ENCODE assay signal across 8 cellular contexts in the genomic region with DNA sequence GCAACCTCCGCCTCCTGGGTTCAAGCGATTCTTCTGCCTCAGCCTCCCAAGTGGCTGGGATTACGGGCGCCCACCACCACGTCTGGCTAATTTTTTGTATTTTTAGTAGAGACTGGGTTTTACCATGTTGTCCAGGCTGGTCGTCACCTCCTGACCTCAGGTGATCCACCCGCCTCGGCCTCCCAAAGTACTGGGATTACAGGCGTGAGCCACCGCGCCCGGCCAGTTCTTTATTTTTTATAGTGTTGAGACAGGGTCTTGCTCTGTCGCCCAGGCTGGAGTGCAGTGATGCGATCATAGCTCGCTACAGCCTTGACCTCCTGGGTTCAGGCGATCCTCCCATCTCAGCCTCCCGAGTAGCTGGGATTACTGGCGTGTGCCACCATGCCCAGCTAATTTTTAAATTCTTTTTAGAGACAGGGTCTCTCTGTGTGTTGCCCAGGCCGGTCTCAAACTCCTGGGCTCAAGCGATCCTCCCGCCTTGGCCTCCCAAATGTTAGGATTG. TPM values are rescaled to one million over a fixed set of nuclear protein-coding genes. Genes with fewer than 3 reads are reported as not detected.
DNase-seq lines count a peak whose midpoint lies in the region; ATAC-seq and TF ChIP-seq lines count a peak whose summit lies in the region.
"Not testable (repeated sequence)": the region's sequence is repeated elsewhere in the genome, so short reads cannot be mapped to it uniquely, and the experiment has no call there.

No MANE protein-coding gene starts in this region.

- ATAC-seq in memory B cell (ENCODE audit: low read depth) = not testable (repeated sequence)

- H3F3A ChIP-seq in Loucy (ENCODE audit: low read depth) = not testable (repeated sequence)

- H3K4me1 ChIP-seq in CD8-positive, alpha-beta memory T cell (ENCODE audit: insufficient read depth, low read length) = peaks cover 71% of the 10 kb centered on the region
- H3K4me1 ChIP-seq in Loucy (ENCODE audit: insufficient read depth, low read length, poor library complexity, severe bottlenecking) (peaks cover 38% of the 10 kb centered on the region), tibial artery (peaks cover 0 to 30% (median 22%) of the 10 kb centered on the region in 4 donors)

- peak overlapping the region; percentile 89 to 97 (median 93) for H3K4me3 Mint-ChIP-seq in CD8-positive, alpha-beta memory T cell
- H3K4me3 Mint-ChIP-seq in activated CD4-positive, alpha-beta T cell treated with anti-CD3 and anti-CD28 coated beads, Interleukin-2, amount 10 ng/mL, durations not matched to agents 7 days and 5 days = peak overlapping the region; percentile 91
- H3K4me3 Mint-ChIP-seq in MCF 10A (ENCODE audit: unreplicated experiment) (peak overlapping the region; percentile 85), memory B cell (peak overlapping the region; percentile 99), progenitor cell of endocrine pancreas (ENCODE audit: low read depth) (peak overlapping the region; percentile 94)

- DNase-seq in CD8-positive, alpha-beta memory T cell; activated CD4-positive, alpha-beta T cell treated with anti-CD3 and anti-CD28 coated beads, Interleukin-2, amount 10 ng/mL, durations not matched to agents 7 days and 5 days; MCF 10A (ENCODE audit: unreplicated experiment); fibroblast of pulmonary artery (ENCODE audit: low read depth); memory B cell (ENCODE audit: low spot score in 2 of 2); progenitor cell of endocrine pancreas (ENCODE audit: low spot score, unreplicated experiment); tibial artery: not testable (repeated sequence)

- H3K27me3 ChIP-seq in CD8-positive, alpha-beta memory T cell (ENCODE audit: insufficient read depth, low read length, poor library complexity, severe bottlenecking); Loucy (ENCODE audit: insufficient read depth, low read length, poor library complexity, severe bottlenecking); tibial artery: not testable (repeated sequence)

- H3K9me3 Mint-ChIP-seq in CD8-positive, alpha-beta memory T cell; activated CD4-positive, alpha-beta T cell treated with anti-CD3 and anti-CD28 coated beads, Interleukin-2, amount 10 ng/mL, durations not matched to agents 7 days and 5 days; MCF 10A (ENCODE audit: unreplicated experiment); memory B cell; progenitor cell of endocrine pancreas (ENCODE audit: low read depth): not testable (repeated sequence)

- peak overlapping the region; percentile 86 for H3K4me2 ChIP-seq in Loucy (ENCODE audit: low read depth, low read length, poor library complexity, severe bottlenecking)

- peaks cover 47 to 66% (median 53%) of the 10 kb centered on the region in 3 donors for H3K4me1 Mint-ChIP-seq in CD8-positive, alpha-beta memory T cell
- peaks cover 63% of the 10 kb centered on the region for H3K4me1 Mint-ChIP-seq in activated CD4-positive, alpha-beta T cell treated with anti-CD3 and anti-CD28 coated beads, Interleukin-2, amount 10 ng/mL, durations not matched to agents 7 days and 5 days
- H3K4me1 Mint-ChIP-seq in MCF 10A (ENCODE audit: insufficient read depth, unreplicated experiment) = peaks cover 15% of the 10 kb centered on the region
- H3K4me1 Mint-ChIP-seq in memory B cell = peaks cover 24% of the 10 kb centered on the region
- H3K4me1 Mint-ChIP-seq in progenitor cell of endocrine pancreas (ENCODE audit: low read depth) = not testable (repeated sequence)

- H3K27ac Mint-ChIP-seq in CD8-positive, alpha-beta memory T cell = peak overlapping the region; percentile 94 to 99 (median 98)
- peak overlapping the region; percentile 97 for H3K27ac Mint-ChIP-seq in activated CD4-positive, alpha-beta T cell treated with anti-CD3 and anti-CD28 coated beads, Interleukin-2, amount 10 ng/mL, durations not matched to agents 7 days and 5 days
- H3K27ac Mint-ChIP-seq in MCF 10A (ENCODE audit: low read depth, unreplicated experiment) = peak overlapping the region; percentile 99
- peak overlapping the region; percentile 100 for H3K27ac Mint-ChIP-seq in memory B cell
- peak overlapping the region; percentile 98 for H3K27ac Mint-ChIP-seq in progenitor cell of endocrine pancreas

- H4K20me1 ChIP-seq in Loucy (ENCODE audit: insufficient read depth, low read length, poor library complexity, severe bottlenecking) = not testable (repeated sequence)

- peak overlapping the region; percentile 89; the same call in 1 of the 2 replicates for H2AFZ ChIP-seq in Loucy (ENCODE audit: low read length)

- H3K27ac ChIP-seq in CD8-positive, alpha-beta memory T cell (ENCODE audit: low read depth, low read length) = peak overlapping the region; percentile 83
- H3K27ac ChIP-seq in tibial artery = peak overlapping the region; percentile 96 to 99

- H3K27me3 Mint-ChIP-seq in CD8-positive, alpha-beta memory T cell; activated CD4-positive, alpha-beta T cell treated with anti-CD3 and anti-CD28 coated beads, Interleukin-2, amount 10 ng/mL, durations not matched to agents 7 days and 5 days; MCF 10A (ENCODE audit: insufficient read depth, unreplicated experiment); memory B cell; progenitor cell of endocrine pancreas: not testable (repeated sequence)

- H3K4me3 ChIP-seq in CD8-positive, alpha-beta memory T cell (ENCODE audit: low read length) = peak overlapping the region; percentile 68
- H3K4me3 ChIP-seq in Loucy (ENCODE audit: low read length, poor library complexity, severe bottlenecking) = peak overlapping the region; percentile 82
- peak overlapping the region; percentile 64 for H3K4me3 ChIP-seq in fibroblast of pulmonary artery (replicated peaks; ENCODE audit: low read depth, low read length)
- H3K4me3 ChIP-seq in tibial artery = peak overlapping the region; percentile 78 to 79

- CTCF ChIA-PET in CD8-positive, alpha-beta memory T cell (lab: Charles Lee) = interaction anchor here (0.9 to 11.0 kb wide), 10 partner anchors 10 to 101 kb away, joined by 3 to 120 read pairs (median 5); partner anchors contain the start of genes MARCHF2 and MYO1F
- CTCF ChIA-PET in activated CD4-positive, alpha-beta T cell treated with anti-CD3 and anti-CD28 coated beads, Interleukin-2, amount 10 ng/mL, durations not matched to agents 7 days and 5 days (lab: Charles Lee) = interaction anchor here (1.3 to 4.6 kb wide), 3 partner anchors 9 to 64 kb away, joined by 4 to 45 read pairs (median 6); partner anchors contain the start of gene MYO1F
- CTCF ChIA-PET in MCF 10A (lab: Yijun Ruan, JAX) = interaction anchor here (0.6 to 4.3 kb wide), 5 partner anchors 65 to 179 kb away, joined by 3 to 28 read pairs (median 4); partner anchors contain the start of gene MYO1F

- peaks cover 14% of the 10 kb centered on the region; the same call in 1 of the 2 replicates for H3K79me2 ChIP-seq in Loucy (ENCODE audit: insufficient read depth, low read length)

- H3K9me2 ChIP-seq in Loucy (replicated peaks; ENCODE audit: low read depth, low read length) = not testable (repeated sequence)

- H3K9me3 ChIP-seq in CD8-positive, alpha-beta memory T cell (ENCODE audit: low read length); Loucy (ENCODE audit: insufficient read depth, low read depth, low read length); tibial artery: not testable (repeated sequence)

- peaks cover 0 to 25% (median 2%) of the 10 kb centered on the region in 3 donors for H3K36me3 Mint-ChIP-seq in CD8-positive, alpha-beta memory T cell
- H3K36me3 Mint-ChIP-seq in activated CD4-positive, alpha-beta T cell treated with anti-CD3 and anti-CD28 coated beads, Interleukin-2, amount 10 ng/mL, durations not matched to agents 7 days and 5 days (ENCODE audit: low read depth) = peaks cover 25% of the 10 kb centered on the region
- H3K36me3 Mint-ChIP-seq in MCF 10A (ENCODE audit: insufficient read depth, unreplicated experiment) = peaks cover 24% of the 10 kb centered on the region
- not testable (repeated sequence) for H3K36me3 Mint-ChIP-seq in memory B cell; progenitor cell of endocrine pancreas (ENCODE audit: insufficient read depth)

- TF ChIP-seq CTCF in Loucy (conservative IDR thresholded peaks at IDR 0.05; ENCODE audit: low read length); MCF 10A (IDR thresholded peaks at IDR 0.05; ENCODE audit: unreplicated experiment); fibroblast of pulmonary artery (IDR thresholded peaks at IDR 0.05; ENCODE audit: low read length, missing control alignments); progenitor cell of endocrine pancreas (IDR thresholded peaks at IDR 0.05; ENCODE audit: unreplicated experiment); tibial artery (IDR thresholded peaks at IDR 0.05): not testable (repeated sequence)

- TSS peak; percentile 89 for BruUV-seq in MCF 10A (replicated peaks; lab: Mats Ljungman, UMichigan)

- peak overlapping the region; percentile 93 for H3K9ac ChIP-seq in Loucy (ENCODE audit: low read depth, low read length, poor library complexity, severe bottlenecking)

- POLR2A ChIA-PET in CD8-positive, alpha-beta memory T cell (lab: Charles Lee) = interaction anchor here (0.6 to 3.0 kb wide), 14 partner anchors 8 to 125 kb away, joined by 3 to 15 read pairs (median 6); partner anchors contain the start of gene HNRNPM
- POLR2A ChIA-PET in activated CD4-positive, alpha-beta T cell treated with anti-CD3 and anti-CD28 coated beads, Interleukin-2, amount 10 ng/mL, durations not matched to agents 7 days and 5 days (lab: Charles Lee) = interaction anchor here (0.9 to 1.8 kb wide), 3 partner anchors 20 to 64 kb away, joined by 3 to 5 read pairs (median 5); partner anchors contain the start of gene MYO1F
- POLR2A ChIA-PET in MCF 10A (lab: Yijun Ruan, JAX) = interaction anchor here (0.5 to 2.5 kb wide), 18 partner anchors 8 to 1159 kb away, joined by 3 to 40 read pairs (median 4); partner anchors contain the start of genes HNRNPM, MARCHF2, NDUFA7 and RAB11B

- H3K36me3 ChIP-seq in CD8-positive, alpha-beta memory T cell (ENCODE audit: insufficient read depth, low read length); Loucy (ENCODE audit: insufficient read depth, low read length): not testable (repeated sequence)
- H3K36me3 ChIP-seq in tibial artery = peaks cover 0 to 23% (median 0%) of the 10 kb centered on the region in 3 donors

- intact Hi-C loops in MCF 10A (cut with micrococcal nuclease) = not testable (repeated sequence)
- intact Hi-C loops in tibial artery (cut with DNase I; ENCODE audit: low total_unique reads) = loop anchor here (5.0 kb wide), 1 partner anchor 162 kb away; no protein-coding TSS in a partner anchor

RNA-seq across cellular contexts. Expression of gene ZNF414, which starts 0.6 kb away (rescaled TPM):
- 10 to 100 TPM; 25.7 to 26.0 TPM for total RNA-seq in CD8-positive, alpha-beta memory T cell
- polyA plus RNA-seq in CD8-positive, alpha-beta memory T cell = 18.0 TPM
- total RNA-seq in activated CD4-positive, alpha-beta T cell treated with anti-CD3 and anti-CD28 coated beads, Interleukin-2, amount 10 ng/mL, durations not matched to agents 7 days and 5 days = 10 to 100 TPM; 46.8 to 47.3 TPM
- total RNA-seq in MCF 10A (2022) (16.3 and 27.2 TPM in 2 replicates), progenitor cell of endocrine pancreas (31.5 and 37.7 TPM in 2 replicates)

RNA-seq across cellular contexts. Expression of gene PRAM1, which starts 12.1 kb away (rescaled TPM):
- under 1 TPM; 0.55 to 0.64 TPM for total RNA-seq in CD8-positive, alpha-beta memory T cell
- 0.39 TPM for polyA plus RNA-seq in CD8-positive, alpha-beta memory T cell
- total RNA-seq in activated CD4-positive, alpha-beta T cell treated with anti-CD3 and anti-CD28 coated beads, Interleukin-2, amount 10 ng/mL, durations not matched to agents 7 days and 5 days = 1 to 10 TPM; 3.8 to 6.7 TPM
- total RNA-seq in MCF 10A (2022) = 0.15 TPM in 1 of 2 replicates, not detected in the other
- total RNA-seq in progenitor cell of endocrine pancreas = 0.89 and 1.3 TPM in 2 replicates
